ENCODE assay signal across 1 cellular context in genomic region chr1:39026051-39026946, GRCh38.
TF ChIP-seq lines count a peak whose summit lies in the region.

TSS of gene NDUFS5 (plus strand) at chr1:39026350. CDS start at chr1:39028725, 2,375 bp downstream.

TF ChIP-seq in HepG2, 621 proteins besides CTCF, POLR2A, EP300 and RAD21 (continued from another document and continues in another):
- TF ChIP-seq SKIL (CRISPR knock-in tag; IDR thresholded peaks at IDR 0.05; ENCODE audit: borderline replicate concordance) (no peak), HNF4A (CRISPR knock-in tag; IDR thresholded peaks at IDR 0.05) (no peak), TRAFD1 (CRISPR knock-in tag; IDR thresholded peaks at IDR 0.05; ENCODE audit: borderline replicate concordance) (no peak), ZNF639 (CRISPR knock-in tag; conservative IDR thresholded peaks at IDR 0.05) (peak; percentile 74), PREB (CRISPR knock-in tag; IDR thresholded peaks at IDR 0.05) (0 out of 2 replicates have a peak, but pooled peaks have one; percentile 41), GTF3A (CRISPR knock-in tag; conservative IDR thresholded peaks at IDR 0.05) (no peak), KLF6 (CRISPR knock-in tag; IDR thresholded peaks at IDR 0.05) (no peak), ZBTB21 (CRISPR knock-in tag; IDR thresholded peaks at IDR 0.05) (peak; percentile 91), SMC3 (IDR thresholded peaks at IDR 0.05; ENCODE audit: low read length) (no peak), ELF3 (CRISPR knock-in tag; IDR thresholded peaks at IDR 0.05) (peak; percentile 40; the same call in 1 of the 2 replicates), SAFB2 (CRISPR knock-in tag; IDR thresholded peaks at IDR 0.05; ENCODE audit: borderline replicate concordance, low read depth) (peak; percentile 19; the same call in 1 of the 2 replicates), MXD3 (CRISPR knock-in tag; IDR thresholded peaks at IDR 0.05) (peak; percentile 69; the same call in 1 of the 2 replicates), NFE2 (CRISPR knock-in tag; IDR thresholded peaks at IDR 0.05) (0 out of 2 replicates have a peak, but pooled peaks have one; percentile 6), ZNF614 (CRISPR knock-in tag; IDR thresholded peaks at IDR 0.05; ENCODE audit: borderline replicate concordance) (0 out of 2 replicates have a peak, but pooled peaks have one; percentile 17), ZNF550 (CRISPR knock-in tag; IDR thresholded peaks at IDR 0.05; ENCODE audit: borderline replicate concordance) (no peak), BRF2 (CRISPR knock-in tag; IDR thresholded peaks at IDR 0.05) (0 out of 2 replicates have a peak, but pooled peaks have one; percentile 40), HOXA5 (CRISPR knock-in tag; IDR thresholded peaks at IDR 0.05) (peak; percentile 73; the same call in 1 of the 2 replicates), ZNF776 (CRISPR knock-in tag; IDR thresholded peaks at IDR 0.05) (0 out of 2 replicates have a peak, but pooled peaks have one; percentile 55), EEA1 (CRISPR knock-in tag; IDR thresholded peaks at IDR 0.05; ENCODE audit: borderline replicate concordance) (no peak; the same call in 1 of the 2 replicates), GATAD1 (CRISPR knock-in tag; IDR thresholded peaks at IDR 0.05) (peak; percentile 91), TAF15 (IDR thresholded peaks at IDR 0.05; ENCODE audit: low read depth, low read length, poor library complexity, severe bottlenecking) (no peak), ZFP1 (CRISPR knock-in tag; IDR thresholded peaks at IDR 0.05) (no peak), ZNF629 (CRISPR knock-in tag; conservative IDR thresholded peaks at IDR 0.05) (peak; percentile 17; the same call in 1 of the 2 replicates), ZNF784 (CRISPR knock-in tag; IDR thresholded peaks at IDR 0.05; ENCODE audit: borderline replicate concordance) (no peak; the same call in 1 of the 2 replicates), GATAD2A (CRISPR knock-in tag; IDR thresholded peaks at IDR 0.05) (peak; percentile 13; the same call in 1 of the 2 replicates), ZNF318 (CRISPR knock-in tag; IDR thresholded peaks at IDR 0.05) (peak; percentile 55; the same call in 1 of the 2 replicates), ARID5B (CRISPR knock-in tag; IDR thresholded peaks at IDR 0.05) (peak; percentile 40; the same call in 1 of the 2 replicates), ZFP36L1 (CRISPR knock-in tag; IDR thresholded peaks at IDR 0.05) (peak; percentile 50; the same call in 1 of the 2 replicates), ZNF501 (CRISPR knock-in tag; IDR thresholded peaks at IDR 0.05) (peak; percentile 83), ZNF362 (CRISPR knock-in tag; IDR thresholded peaks at IDR 0.05; ENCODE audit: borderline replicate concordance) (no peak)
